ENCODE assay signal across 26 cellular contexts in genomic region chr4:14338866-14339265, GRCh38.
"Had no signal": no experiment of that assay in that cellular context is flagged by ENCODE, and none has a peak within 500 bp of the region (broad histone marks: within the 10 kb centered on the region; RNA-seq: fewer than 3 reads in every experiment).

No MANE protein-coding gene starts in this region.

- H3K36me3 ChIP-seq: ascending aorta, breast epithelium, cardiac muscle cell, colonic mucosa had no signal

- H3K9me3 ChIP-seq: ascending aorta, breast epithelium, colonic mucosa had no signal

- ATAC-seq: activated CD4-positive, alpha-beta T cell treated with anti-CD3 and anti-CD28 coated beads for 36 hours; activated CD8-positive, alpha-beta memory T cell treated with anti-CD3 and anti-CD28 coated beads, Interleukin-2, amount 10 ng/mL, durations not matched to agents 7 days and 5 days; activated CD8-positive, alpha-beta T cell treated with anti-CD3 and anti-CD28 coated beads, Interleukin-2, amount 10 ng/mL, durations not matched to agents 7 days and 5 days; activated naive CD4-positive, alpha-beta T cell treated with anti-CD3 and anti-CD28 coated beads, Interleukin-2, amount 50 U/mL, for 72 hours; esophagus mucosa; T-helper 17 cell had no signal

- H3K27ac ChIP-seq: ascending aorta, breast epithelium, cardiac muscle cell, colonic mucosa had no signal

- H3K27me3 ChIP-seq: ascending aorta, breast epithelium, cardiac muscle cell, colonic mucosa had no signal

- H3K4me3 ChIP-seq: ascending aorta, breast epithelium, cardiac muscle cell, colonic mucosa had no signal

- DNase-seq: activated CD4-positive, alpha-beta memory T cell treated with anti-CD3 and anti-CD28 coated beads for 36 hours; activated CD4-positive, alpha-beta T cell treated with anti-CD3 and anti-CD28 coated beads for 36 hours; activated CD4-positive, alpha-beta T cell treated with anti-CD3 and anti-CD28 coated beads, Interleukin-2, amount 10 ng/mL, durations not matched to agents 24 days and 14 days; activated CD4-positive, CD25-positive, alpha-beta regulatory T cell; activated CD4-positive, CD25-positive, alpha-beta regulatory T cell treated with anti-CD3 and anti-CD28 coated beads, Interleukin-2, amount 50 U/mL, for 72 hours; activated CD8-positive, alpha-beta memory T cell treated with anti-CD3 and anti-CD28 coated beads, Interleukin-2, amount 10 ng/mL, durations not matched to agents 7 days and 5 days; activated CD8-positive, alpha-beta memory T cell treated with anti-CD3 and anti-CD28 coated beads, Interleukin-2, amount 50 U/mL, for 4 hours; activated CD8-positive, alpha-beta T cell treated with anti-CD3 and anti-CD28 coated beads, Interleukin-2, amount 10 ng/mL, durations not matched to agents 7 days and 5 days; activated gamma-delta T cell; activated naive CD4-positive, alpha-beta T cell; activated naive CD4-positive, alpha-beta T cell treated with anti-CD3 and anti-CD28 coated beads, Interleukin-2, amount 10 ng/mL, durations not matched to agents 7 days and 5 days; activated naive CD8-positive, alpha-beta T cell treated with anti-CD3 and anti-CD28 coated beads, Interleukin-2, amount 10 ng/mL, durations not matched to agents 7 days and 5 days; activated T-cell treated with anti-CD3 and anti-CD28 coated beads, Interleukin-2, amount 50 U/mL, for 1 hour; activated T-cell treated with anti-CD3 and anti-CD28 coated beads, Interleukin-2, amount 50 U/mL, for 48 hours; central memory CD4-positive, alpha-beta T cell; cerebellar nuclear complex; colonic mucosa; effector CD8-positive, alpha-beta T cell; T-helper 1 cell; T-helper 17 cell; T1000 had no signal

- H3K4me1 ChIP-seq: ascending aorta, breast epithelium, colonic mucosa had no signal
